In genomic region chr15:66700802-66701421, GRCh38 we compare ENCODE assay signal across 8 cellular contexts. TPM values are rescaled to one million over a fixed set of nuclear protein-coding genes. Genes with fewer than 3 reads are reported as not detected.
DNase-seq lines count a peak whose midpoint lies in the region; ATAC-seq and TF ChIP-seq lines count a peak whose summit lies in the region.

No MANE protein-coding gene starts in this region.

- H3K4me1 ChIP-seq in BLaER1 treated with 17β-estradiol and CSF1 and Interleukin-3, amounts not matched to agents 10 nM and 100 nM, result peaks cover 21 to 56% (median 39%) of the 10 kb centered on the region in 10 experiments; a peak in 19 of 20 replicates
- peaks cover 11% of the 10 kb centered on the region for H3K4me1 ChIP-seq in NT2/D1 (ENCODE audit: insufficient read depth, insufficient read length)

- peak overlapping the region; percentile 94 to 100 (median 99) for H3K4me2 ChIP-seq in BLaER1 treated with 17β-estradiol and CSF1 and Interleukin-3, amounts not matched to agents 10 nM and 100 nM

- no peaks in the 10 kb centered on the region for H3K9me3 Mint-ChIP-seq in endothelial cell (ENCODE audit: unreplicated experiment)

- H3K27me3 Mint-ChIP-seq in endothelial cell (ENCODE audit: unreplicated experiment), result peaks cover 13% of the 10 kb centered on the region

- H3K4me3 Mint-ChIP-seq in endothelial cell (ENCODE audit: unreplicated experiment), result peak overlapping the region; percentile 81

- H3K36me3 Mint-ChIP-seq in endothelial cell (ENCODE audit: low read depth, unreplicated experiment), result peaks cover 9% of the 10 kb centered on the region

- peak overlapping the region in 10 of 11 experiments; percentile 73 to 96 (median 89); a peak in 21 of 22 replicates for H3K27ac ChIP-seq in BLaER1 treated with 17β-estradiol and CSF1 and Interleukin-3, amounts not matched to agents 10 nM and 100 nM

- H3K36me3 ChIP-seq in BLaER1 treated with 17β-estradiol and CSF1 and Interleukin-3, amounts not matched to agents 10 nM and 100 nM, result 0 out of 22 replicates have a peak, but pooled peaks cover 0 to 5% (median 0%) of the 10 kb centered on the region in 11 experiments
- peaks cover 21% of the 10 kb centered on the region for H3K36me3 ChIP-seq in NT2/D1 (ENCODE audit: insufficient read depth, insufficient read length, low read length)

- H3K27me3 ChIP-seq in BLaER1 treated with 17β-estradiol and CSF1 and Interleukin-3, amounts not matched to agents 10 nM and 100 nM, result peaks cover 21 to 45% (median 38%) of the 10 kb centered on the region in 11 experiments
- H3K27me3 ChIP-seq in NT2/D1 (ENCODE audit: insufficient read depth, insufficient read length), result peaks cover 11% of the 10 kb centered on the region

- no peak for TF ChIP-seq CTCF in endothelial cell (IDR thresholded peaks at IDR 0.05; ENCODE audit: unreplicated experiment)

- H3K4me1 Mint-ChIP-seq in endothelial cell (ENCODE audit: unreplicated experiment), result peaks cover 29% of the 10 kb centered on the region

- H4K20me1 ChIP-seq in BLaER1 treated with 17β-estradiol and CSF1 and Interleukin-3, amounts not matched to agents 10 nM and 100 nM, result peaks cover 9 to 33% (median 29%) of the 10 kb centered on the region in 11 experiments; a peak in 21 of 22 replicates

- H3K27ac Mint-ChIP-seq in endothelial cell (ENCODE audit: unreplicated experiment), result no peak overlapping the region

- H3K9ac ChIP-seq in BLaER1 treated with 17β-estradiol and CSF1 and Interleukin-3, amounts not matched to agents 10 nM and 100 nM, result peak overlapping the region; percentile 75 to 90 (median 84)
- H3K9ac ChIP-seq in NT2/D1 (ENCODE audit: insufficient read length, low read depth), result peak overlapping the region; percentile 85

- DNase-seq in HT-29 (ENCODE audit: low spot score), result peak; percentile 97
- DNase-seq in NT2/D1 (ENCODE audit: low read depth, low spot score), result peak; percentile 86
- peak; percentile 29 for DNase-seq in activated CD8-positive, alpha-beta memory T cell treated with anti-CD3 and anti-CD28 coated beads, Interleukin-2, amount 50 U/mL, for 1 hour (ENCODE audit: extremely low read depth)
- DNase-seq in endothelial cell (ENCODE audit: low spot score), result peak; percentile 97
- peak; percentile 88 for DNase-seq in midbrain (lab: John Stamatoyannopoulos, UW)
- DNase-seq in stimulated activated CD8-positive, alpha-beta memory T cell treated with anti-CD3 and anti-CD28 coated beads, Interleukin-15, amount 100 ng/mL, for 4 hours (ENCODE audit: low read depth in 2 of 2), result peak; percentile 51 to 72

- peak overlapping the region; percentile 60 to 93 (median 72) for H3K4me3 ChIP-seq in BLaER1 treated with 17β-estradiol and CSF1 and Interleukin-3, amounts not matched to agents 10 nM and 100 nM
- H3K4me3 ChIP-seq in NT2/D1 (ENCODE audit: insufficient read length, low read depth), result peak overlapping the region; percentile 72

- no peaks in the 10 kb centered on the region for H3K9me3 ChIP-seq in BLaER1 treated with 17β-estradiol and CSF1 and Interleukin-3, amounts not matched to agents 10 nM and 100 nM (replicated peaks in 1 of 11)
- H3K9me3 ChIP-seq in NT2/D1 (ENCODE audit: insufficient read depth, low read length), result no peaks in the 10 kb centered on the region

- ATAC-seq in GM19372 (IDR thresholded peaks at IDR 0.05; ENCODE audit: low read depth, unreplicated experiment), result peak; percentile 63

RNA-seq across cellular contexts. Expression of gene SMAD6, which starts 1.1 kb away (rescaled TPM):
- 101 and 123 TPM in 2 replicates for total RNA-seq in HT-29 (2014; rRNA removed; shearing (Covaris generic))
- total RNA-seq in endothelial cell (ENCODE audit: unreplicated experiment), result 21.3 TPM

Comparison
In these comparisons a context has a peak if more than half of its experiments do, and no peak if none do; other contexts are left out.
1. Peak in every context shown above with its lines: DNase-seq, ATAC-seq, H3K4me3 ChIP-seq and H3K27ac ChIP-seq.
2. DNase-seq: peak in every context shown above with its lines; median percentile 97 in HT-29; 97 in endothelial cell; 88 in midbrain; 86 in NT2/D1; 62 in stimulated activated CD8-positive, alpha-beta memory T cell treated with anti-CD3 and anti-CD28 coated beads, Interleukin-15, amount 100 ng/mL, for 4 hours; 29 in activated CD8-positive, alpha-beta memory T cell treated with anti-CD3 and anti-CD28 coated beads, Interleukin-2, amount 50 U/mL, for 1 hour.